14 cellular contexts compared by ENCODE assay signal in the genomic region with DNA sequence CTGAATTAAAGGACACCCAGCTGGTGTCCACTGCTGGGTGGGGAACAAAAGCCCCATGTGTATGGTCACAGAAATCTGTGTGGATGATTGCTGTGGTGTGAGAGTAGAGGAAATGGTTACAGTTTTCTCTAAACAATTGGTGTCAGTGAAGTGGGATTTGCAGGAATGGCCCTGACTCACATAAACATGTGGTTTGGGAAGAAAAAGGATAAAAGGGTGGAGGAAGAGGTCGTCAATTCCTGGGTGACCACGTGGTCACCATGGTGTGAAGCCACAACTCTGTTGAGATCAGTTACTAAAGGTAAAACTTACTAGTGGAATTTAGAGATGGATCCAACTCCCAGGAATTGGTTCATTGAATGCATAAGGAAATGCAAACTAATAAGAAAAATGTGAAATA. TPM values are rescaled to one million over a fixed set of nuclear protein-coding genes. Genes with fewer than 3 reads are reported as not detected.
DNase-seq lines count a peak whose midpoint lies in the region; ATAC-seq and TF ChIP-seq lines count a peak whose summit lies in the region.
"Had no signal": no experiment of that assay in that cellular context is flagged by ENCODE, and none has a peak within 500 bp of the region (broad histone marks: within the 10 kb centered on the region; RNA-seq: fewer than 3 reads in every experiment).

No MANE protein-coding gene starts in this region.

- H3K36me3 ChIP-seq in BLaER1 (no peaks in the 10 kb centered on the region), esophagus muscularis mucosa (no peaks in the 10 kb centered on the region)
- H3K36me3 ChIP-seq: heart right ventricle, WERI-Rb-1 had no signal

- no peak overlapping the region for H3K9ac ChIP-seq in BLaER1

- H4K20me1 ChIP-seq in BLaER1 = no peaks in the 10 kb centered on the region

- H3K4me3 Mint-ChIP-seq in HFFc6 = peak overlapping the region; percentile 37
- H3K4me3 Mint-ChIP-seq in activated B cell treated with CpG ODN at 0.5 μM for 24 hours = peak overlapping the region; percentile 39
- H3K4me3 Mint-ChIP-seq: effector memory CD8-positive, alpha-beta T cell had no signal

- ATAC-seq in activated B cell treated with CpG ODN at 0.5 μM for 24 hours (ENCODE audit: low read depth) (no peak), Right ventricle myocardium inferior (no peak)
- ATAC-seq: effector memory CD8-positive, alpha-beta T cell; heart right ventricle; psoas muscle had no signal

- H3K4me1 ChIP-seq in BLaER1 (peaks cover 25% of the 10 kb centered on the region), esophagus muscularis mucosa (peaks cover 17 to 36% (median 33%) of the 10 kb centered on the region in 4 donors)

- no peaks in the 10 kb centered on the region for H3K9me3 Mint-ChIP-seq in HFFc6
- no peaks in the 10 kb centered on the region for H3K9me3 Mint-ChIP-seq in activated B cell treated with CpG ODN at 0.5 μM for 24 hours
- H3K9me3 Mint-ChIP-seq: CD4-positive, alpha-beta memory T cell; effector memory CD8-positive, alpha-beta T cell had no signal

- WGBS in esophagus muscularis mucosa = 64% methylated on average over 2 of the region's 2 CpGs

- TF ChIP-seq EP300 in esophagus muscularis mucosa (IDR thresholded peaks at IDR 0.05) = no peak

- H3K4me1 Mint-ChIP-seq in HFFc6 (ENCODE audit: low read depth) (peaks cover 66% of the 10 kb centered on the region), activated B cell treated with CpG ODN at 0.5 μM for 24 hours (peaks cover 37% of the 10 kb centered on the region)

- H3K9me3 ChIP-seq in BLaER1 (no peaks in the 10 kb centered on the region), esophagus muscularis mucosa (no peaks in the 10 kb centered on the region)
- H3K9me3 ChIP-seq: heart right ventricle, psoas muscle had no signal

- H3K27me3 Mint-ChIP-seq in HFFc6 (ENCODE audit: insufficient read depth) (peaks cover under 1% of the 10 kb centered on the region; the same call in 1 of the 2 replicates), activated B cell treated with CpG ODN at 0.5 μM for 24 hours (peaks cover 19% of the 10 kb centered on the region)

- no peak for TF ChIP-seq CTCF in HFFc6 (IDR thresholded peaks at IDR 0.05)
- no peak for TF ChIP-seq CTCF in activated B cell treated with CpG ODN at 0.5 μM for 24 hours (IDR thresholded peaks at IDR 0.05)
- TF ChIP-seq CTCF in esophagus muscularis mucosa (IDR thresholded peaks at IDR 0.05) = no peak

- intact Hi-C loops in activated B cell treated with CpG ODN at 0.5 μM for 24 hours (cut with micrococcal nuclease) = loop anchor here (5.0 kb wide), 1 partner anchor 48 kb away; a partner anchor contains a TSS
- intact Hi-C loops in esophagus muscularis mucosa (cut with DNase I) = loop anchor here (5.0 kb wide), 1 partner anchor 43 kb away; no protein-coding TSS in a partner anchor
- intact Hi-C loops in Right ventricle myocardium inferior (cut with DNase I) = no loop called here

- H3K27ac Mint-ChIP-seq in HFFc6 = peak overlapping the region; percentile 72
- no peak overlapping the region for H3K27ac Mint-ChIP-seq in activated B cell treated with CpG ODN at 0.5 μM for 24 hours
- H3K27ac Mint-ChIP-seq: CD4-positive, alpha-beta memory T cell; effector memory CD8-positive, alpha-beta T cell had no signal

- no peak for TF ChIP-seq POLR2A in esophagus muscularis mucosa (IDR thresholded peaks at IDR 0.05; ENCODE audit: low read depth)

- H3K4me2 ChIP-seq in BLaER1 = peak overlapping the region; percentile 27

- H3K36me3 Mint-ChIP-seq in HFFc6 (ENCODE audit: low read depth) (no peaks in the 10 kb centered on the region), activated B cell treated with CpG ODN at 0.5 μM for 24 hours (ENCODE audit: low read depth) (no peaks in the 10 kb centered on the region)

- DNase-seq in HFFc6 (peak; percentile 64), activated B cell treated with CpG ODN at 0.5 μM for 24 hours (no peak), kidney tubule cell (ENCODE audit: low spot score) (peak; percentile 75), esophagus muscularis mucosa (ENCODE audit: extremely low spot score) (no peak), DMS79 treated with DMSO at 0.1 percent for 48 hours (lab: John Stamatoyannopoulos, UW) (no peak), NCI-H2171 (lab: John Stamatoyannopoulos, UW) (no peak), Right ventricle myocardium inferior (ENCODE audit: missing footprints) (no peak)
- DNase-seq: CD4-positive, alpha-beta memory T cell; effector memory CD8-positive, alpha-beta T cell; heart right ventricle; NCI-H1048; psoas muscle; WERI-Rb-1 had no signal

- H3K27me3 ChIP-seq in BLaER1 = no peaks in the 10 kb centered on the region
- no peaks in the 10 kb centered on the region for H3K27me3 ChIP-seq in esophagus muscularis mucosa

- POLR2A ChIA-PET in activated B cell treated with CpG ODN at 0.5 μM for 24 hours (lab: Charles Lee) = no interaction called here

- H3K4me3 ChIP-seq in BLaER1 = no peak overlapping the region
- no peak overlapping the region for H3K4me3 ChIP-seq in esophagus muscularis mucosa
- H3K4me3 ChIP-seq: heart right ventricle, psoas muscle had no signal

- H3K27ac ChIP-seq in BLaER1 (no peak overlapping the region), esophagus muscularis mucosa (replicated peaks in 1 of 4) (no peak overlapping the region)
- H3K27ac ChIP-seq: heart right ventricle, psoas muscle, WERI-Rb-1 had no signal

- CTCF ChIA-PET in activated B cell treated with CpG ODN at 0.5 μM for 24 hours (lab: Charles Lee) = no interaction called here

RNA-seq across cellular contexts. Expression of a gene that starts 3.6 kb away (rescaled TPM):
- 10 to 100 TPM; 15.2 to 17.3 (median 16.9) TPM for total RNA-seq in HFFc6 (2021; fragmentation: NEBNext Ultra II Directional; extraction: Animal tissue kit (Norgen Biotek cat#: 25700))
- total RNA-seq in activated B cell treated with CpG ODN at 0.5 μM for 24 hours (8.6 and 9.4 TPM in 2 replicates), esophagus muscularis mucosa (10 to 100 TPM; 25.3 to 40.2 (median 38.1) TPM), Right ventricle myocardium inferior (15.0 TPM)

RNA-seq across cellular contexts. Expression of a gene that starts 21.3 kb away (rescaled TPM):
- total RNA-seq in HFFc6 (2021; fragmentation: NEBNext Ultra II Directional; extraction: Animal tissue kit (Norgen Biotek cat#: 25700)) = 10 to 100 TPM; 16.4 to 22.4 (median 19.1) TPM
- total RNA-seq in activated B cell treated with CpG ODN at 0.5 μM for 24 hours (0.80 and 1.4 TPM in 2 replicates), esophagus muscularis mucosa (10 to 100 TPM; 20.3 to 41.2 (median 27.3) TPM), Right ventricle myocardium inferior (26.1 TPM)

RNA-seq across cellular contexts. Expression of a gene that starts 26.1 kb away (rescaled TPM):
- 1 to 10 TPM; 1.7 to 2.9 (median 2.2) TPM for total RNA-seq in HFFc6 (2021; fragmentation: NEBNext Ultra II Directional; extraction: Animal tissue kit (Norgen Biotek cat#: 25700))
- total RNA-seq in activated B cell treated with CpG ODN at 0.5 μM for 24 hours (1.2 and 1.4 TPM in 2 replicates), esophagus muscularis mucosa (1 to 10 TPM; 2.9 to 8.4 (median 3.7) TPM), Right ventricle myocardium inferior (1.5 TPM)

RNA-seq across cellular contexts. Expression of a gene that starts 26.8 kb away (rescaled TPM):
- 10 to 100 TPM; 26.0 to 43.7 (median 37.7) TPM for total RNA-seq in HFFc6 (2021; fragmentation: NEBNext Ultra II Directional; extraction: Animal tissue kit (Norgen Biotek cat#: 25700))
- total RNA-seq in activated B cell treated with CpG ODN at 0.5 μM for 24 hours = 16.4 and 21.3 TPM in 2 replicates
- total RNA-seq in esophagus muscularis mucosa = 10 to 100 TPM in 1 of 4 donors, 1 to 10 TPM in 3; 4.7 to 13.2 (median 6.2) TPM
- total RNA-seq in Right ventricle myocardium inferior = 7.3 TPM

RNA-seq across cellular contexts. Expression of a gene that starts 46.0 kb away (rescaled TPM):
- total RNA-seq in HFFc6 (2021; fragmentation: NEBNext Ultra II Directional; extraction: Animal tissue kit (Norgen Biotek cat#: 25700)) = 100 to 1,000 TPM in 5 of 6 experiments, 10 to 100 TPM in 1; 85.5 to 127 (median 112) TPM
- 25.0 and 26.8 TPM in 2 replicates for total RNA-seq in activated B cell treated with CpG ODN at 0.5 μM for 24 hours
- 10 to 100 TPM; 30.6 to 89.0 (median 55.0) TPM for total RNA-seq in esophagus muscularis mucosa
- 54.3 TPM for total RNA-seq in Right ventricle myocardium inferior

Comparison
In these comparisons a context has a peak if more than half of its experiments do, and no peak if none do; other contexts are left out.
1. DNase-seq: peak in HFFc6 (single experiment) and kidney tubule cell (single experiment); none in activated B cell treated with CpG ODN at 0.5 μM for 24 hours (single experiment), esophagus muscularis mucosa (single experiment), DMS79 treated with DMSO at 0.1 percent for 48 hours (single experiment), NCI-H2171 (single experiment) and Right ventricle myocardium inferior (single experiment).